Comparison of ENCODE assay signal across 1 cellular context in the genomic region with DNA sequence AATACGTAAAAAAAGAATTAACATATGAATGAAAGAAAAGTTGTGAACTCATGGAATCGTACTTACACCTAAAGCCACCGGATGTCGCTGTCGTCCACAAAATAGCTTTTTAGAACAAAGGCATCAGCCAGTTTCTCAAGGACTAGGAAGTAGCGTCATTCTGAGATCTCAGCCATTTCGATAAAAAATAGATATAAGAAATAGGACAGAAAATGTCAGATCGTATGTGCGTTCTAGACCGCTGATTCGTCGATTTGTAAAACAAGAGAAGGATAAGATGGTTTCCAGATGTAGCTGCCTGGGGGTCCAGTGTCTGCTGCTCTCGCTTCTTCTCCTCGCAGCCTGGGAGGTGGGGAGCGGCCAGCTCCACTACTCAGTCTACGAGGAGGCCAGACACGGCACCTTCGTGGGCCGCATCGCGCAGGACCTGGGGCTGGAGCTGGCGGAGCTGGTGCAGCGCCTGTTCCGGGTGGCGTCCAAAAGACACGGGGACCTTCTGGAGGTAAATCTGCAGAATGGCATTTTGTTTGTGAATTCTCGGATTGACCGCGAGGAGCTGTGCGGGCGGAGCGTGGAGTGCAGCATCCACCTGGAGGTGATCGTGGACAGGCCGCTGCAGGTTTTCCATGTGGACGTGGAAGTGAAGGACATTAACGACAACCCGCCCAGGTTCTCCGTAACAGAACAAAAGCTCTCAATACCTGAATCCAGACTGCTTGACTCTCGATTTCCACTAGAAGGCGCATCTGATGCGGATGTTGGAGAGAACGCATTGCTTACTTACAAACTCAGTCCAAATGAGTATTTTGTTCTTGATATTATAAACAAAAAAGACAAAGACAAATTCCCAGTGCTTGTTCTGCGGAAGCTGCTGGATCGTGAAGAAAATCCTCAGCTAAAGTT.
TF ChIP-seq lines count a peak whose summit lies in the region.

A gene with protein sequence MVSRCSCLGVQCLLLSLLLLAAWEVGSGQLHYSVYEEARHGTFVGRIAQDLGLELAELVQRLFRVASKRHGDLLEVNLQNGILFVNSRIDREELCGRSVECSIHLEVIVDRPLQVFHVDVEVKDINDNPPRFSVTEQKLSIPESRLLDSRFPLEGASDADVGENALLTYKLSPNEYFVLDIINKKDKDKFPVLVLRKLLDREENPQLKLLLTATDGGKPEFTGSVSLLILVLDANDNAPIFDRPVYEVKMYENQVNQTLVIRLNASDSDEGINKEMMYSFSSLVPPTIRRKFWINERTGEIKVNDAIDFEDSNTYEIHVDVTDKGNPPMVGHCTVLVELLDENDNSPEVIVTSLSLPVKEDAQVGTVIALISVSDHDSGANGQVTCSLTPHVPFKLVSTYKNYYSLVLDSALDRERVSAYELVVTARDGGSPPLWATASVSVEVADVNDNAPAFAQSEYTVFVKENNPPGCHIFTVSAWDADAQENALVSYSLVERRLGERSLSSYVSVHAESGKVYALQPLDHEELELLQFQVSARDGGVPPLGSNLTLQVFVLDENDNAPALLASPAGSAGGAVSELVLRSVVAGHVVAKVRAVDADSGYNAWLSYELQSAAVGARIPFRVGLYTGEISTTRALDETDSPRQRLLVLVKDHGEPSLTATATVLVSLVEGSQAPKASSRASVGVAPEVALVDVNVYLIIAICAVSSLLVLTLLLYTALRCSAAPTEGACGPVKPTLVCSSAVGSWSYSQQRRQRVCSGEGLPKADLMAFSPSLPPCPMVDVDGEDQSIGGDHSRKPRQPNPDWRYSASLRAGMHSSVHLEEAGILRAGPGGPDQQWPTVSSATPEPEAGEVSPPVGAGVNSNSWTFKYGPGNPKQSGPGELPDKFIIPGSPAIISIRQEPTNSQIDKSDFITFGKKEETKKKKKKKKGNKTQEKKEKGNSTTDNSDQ (plus strand): TSS at position 126 of the 903 bp plus-strand sequence. CDS start 152 bp downstream, at position 278.

TF ChIP-seq in SK-N-SH treated with all-trans-retinoic acid at 6 μM for 48 hours, 23 proteins besides CTCF, POLR2A, EP300 and RAD21 (continued from another document):
- TF ChIP-seq, protein P1, sequence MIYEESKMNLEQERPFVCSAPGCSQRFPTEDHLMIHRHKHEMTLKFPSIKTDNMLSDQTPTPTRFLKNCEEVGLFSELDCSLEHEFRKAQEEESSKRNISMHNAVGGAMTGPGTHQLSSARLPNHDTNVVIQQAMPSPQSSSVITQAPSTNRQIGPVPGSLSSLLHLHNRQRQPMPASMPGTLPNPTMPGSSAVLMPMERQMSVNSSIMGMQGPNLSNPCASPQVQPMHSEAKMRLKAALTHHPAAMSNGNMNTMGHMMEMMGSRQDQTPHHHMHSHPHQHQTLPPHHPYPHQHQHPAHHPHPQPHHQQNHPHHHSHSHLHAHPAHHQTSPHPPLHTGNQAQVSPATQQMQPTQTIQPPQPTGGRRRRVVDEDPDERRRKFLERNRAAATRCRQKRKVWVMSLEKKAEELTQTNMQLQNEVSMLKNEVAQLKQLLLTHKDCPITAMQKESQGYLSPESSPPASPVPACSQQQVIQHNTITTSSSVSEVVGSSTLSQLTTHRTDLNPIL (CRISPR knock-in tag; IDR thresholded peaks at IDR 0.05; ENCODE audit: low read depth), result no peak
- TF ChIP-seq ZFP30 (CRISPR knock-in tag; IDR thresholded peaks at IDR 0.05) (no peak), ZC3H10 (CRISPR knock-in tag; IDR thresholded peaks at IDR 0.05) (no peak), ZNF565 (CRISPR knock-in tag; conservative IDR thresholded peaks at IDR 0.05; ENCODE audit: low read depth) (no peak), OSR1 (CRISPR knock-in tag; IDR thresholded peaks at IDR 0.05) (no peak)
- TF ChIP-seq, protein P2, sequence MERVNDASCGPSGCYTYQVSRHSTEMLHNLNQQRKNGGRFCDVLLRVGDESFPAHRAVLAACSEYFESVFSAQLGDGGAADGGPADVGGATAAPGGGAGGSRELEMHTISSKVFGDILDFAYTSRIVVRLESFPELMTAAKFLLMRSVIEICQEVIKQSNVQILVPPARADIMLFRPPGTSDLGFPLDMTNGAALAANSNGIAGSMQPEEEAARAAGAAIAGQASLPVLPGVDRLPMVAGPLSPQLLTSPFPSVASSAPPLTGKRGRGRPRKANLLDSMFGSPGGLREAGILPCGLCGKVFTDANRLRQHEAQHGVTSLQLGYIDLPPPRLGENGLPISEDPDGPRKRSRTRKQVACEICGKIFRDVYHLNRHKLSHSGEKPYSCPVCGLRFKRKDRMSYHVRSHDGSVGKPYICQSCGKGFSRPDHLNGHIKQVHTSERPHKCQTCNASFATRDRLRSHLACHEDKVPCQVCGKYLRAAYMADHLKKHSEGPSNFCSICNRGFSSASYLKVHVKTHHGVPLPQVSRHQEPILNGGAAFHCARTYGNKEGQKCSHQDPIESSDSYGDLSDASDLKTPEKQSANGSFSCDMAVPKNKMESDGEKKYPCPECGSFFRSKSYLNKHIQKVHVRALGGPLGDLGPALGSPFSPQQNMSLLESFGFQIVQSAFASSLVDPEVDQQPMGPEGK (CRISPR knock-in tag; IDR thresholded peaks at IDR 0.05; ENCODE audit: borderline replicate concordance), result no peak
- TF ChIP-seq, protein P3, sequence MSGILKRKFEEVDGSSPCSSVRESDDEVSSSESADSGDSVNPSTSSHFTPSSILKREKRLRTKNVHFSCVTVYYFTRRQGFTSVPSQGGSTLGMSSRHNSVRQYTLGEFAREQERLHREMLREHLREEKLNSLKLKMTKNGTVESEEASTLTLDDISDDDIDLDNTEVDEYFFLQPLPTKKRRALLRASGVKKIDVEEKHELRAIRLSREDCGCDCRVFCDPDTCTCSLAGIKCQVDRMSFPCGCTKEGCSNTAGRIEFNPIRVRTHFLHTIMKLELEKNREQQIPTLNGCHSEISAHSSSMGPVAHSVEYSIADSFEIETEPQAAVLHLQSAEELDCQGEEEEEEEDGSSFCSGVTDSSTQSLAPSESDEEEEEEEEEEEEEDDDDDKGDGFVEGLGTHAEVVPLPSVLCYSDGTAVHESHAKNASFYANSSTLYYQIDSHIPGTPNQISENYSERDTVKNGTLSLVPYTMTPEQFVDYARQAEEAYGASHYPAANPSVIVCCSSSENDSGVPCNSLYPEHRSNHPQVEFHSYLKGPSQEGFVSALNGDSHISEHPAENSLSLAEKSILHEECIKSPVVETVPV (CRISPR knock-in tag; IDR thresholded peaks at IDR 0.05), result no peak
